Comparison of ENCODE assay signal across 1 cellular context in the genomic region with DNA sequence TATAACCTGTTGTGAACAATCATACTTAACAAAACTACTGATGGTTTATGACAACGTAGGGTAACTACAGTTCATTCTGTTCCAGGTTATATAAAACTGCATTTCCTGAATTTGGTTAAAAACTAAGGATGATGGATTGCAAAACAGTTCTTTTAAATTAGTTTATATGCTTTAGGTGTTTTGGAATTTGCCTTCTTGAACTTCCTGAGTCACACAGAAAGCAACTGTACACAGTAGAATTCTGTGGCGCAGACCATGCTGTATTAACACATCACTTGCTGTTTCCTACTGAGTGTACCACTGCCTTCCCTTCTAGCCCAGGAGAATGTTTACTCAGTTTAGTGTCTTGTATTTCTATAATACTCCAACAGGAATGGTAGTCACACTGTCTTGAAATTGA.
TF ChIP-seq lines count a peak whose summit lies in the region.

No MANE protein-coding gene starts in this region.

TF ChIP-seq in SK-N-SH, 30 proteins besides CTCF, POLR2A, EP300 and RAD21 (continued from another document):
- TF ChIP-seq NRF1 (IDR thresholded peaks at IDR 0.05; ENCODE audit: low read depth, low read length) (no peak), NFIC (IDR thresholded peaks at IDR 0.05; ENCODE audit: borderline replicate concordance) (no peak), EZH2phosphoT487 (IDR thresholded peaks at IDR 0.05; ENCODE audit: borderline replicate concordance, low read depth) (no peak), YY1 (IDR thresholded peaks at IDR 0.05; ENCODE audit: low read depth) (no peak), JUND (IDR thresholded peaks at IDR 0.05) (no peak), FOSL2 (IDR thresholded peaks at IDR 0.05; ENCODE audit: borderline replicate concordance, low read depth) (no peak), POLR2AphosphoS5 (IDR thresholded peaks at IDR 0.05; ENCODE audit: low read depth, low read length) (no peak), TAF1 (IDR thresholded peaks at IDR 0.05; ENCODE audit: borderline replicate concordance, low read depth, low read length) (no peak)
- TF ChIP-seq, protein P1, sequence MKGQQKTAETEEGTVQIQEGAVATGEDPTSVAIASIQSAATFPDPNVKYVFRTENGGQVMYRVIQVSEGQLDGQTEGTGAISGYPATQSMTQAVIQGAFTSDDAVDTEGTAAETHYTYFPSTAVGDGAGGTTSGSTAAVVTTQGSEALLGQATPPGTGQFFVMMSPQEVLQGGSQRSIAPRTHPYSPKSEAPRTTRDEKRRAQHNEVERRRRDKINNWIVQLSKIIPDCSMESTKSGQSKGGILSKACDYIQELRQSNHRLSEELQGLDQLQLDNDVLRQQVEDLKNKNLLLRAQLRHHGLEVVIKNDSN (IDR thresholded peaks at IDR 0.05; ENCODE audit: borderline replicate concordance, low read depth), result no peak
- TF ChIP-seq, protein P2, sequence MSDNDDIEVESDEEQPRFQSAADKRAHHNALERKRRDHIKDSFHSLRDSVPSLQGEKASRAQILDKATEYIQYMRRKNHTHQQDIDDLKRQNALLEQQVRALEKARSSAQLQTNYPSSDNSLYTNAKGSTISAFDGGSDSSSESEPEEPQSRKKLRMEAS (IDR thresholded peaks at IDR 0.05; ENCODE audit: low read depth), result no peak
- TF ChIP-seq, protein P3, sequence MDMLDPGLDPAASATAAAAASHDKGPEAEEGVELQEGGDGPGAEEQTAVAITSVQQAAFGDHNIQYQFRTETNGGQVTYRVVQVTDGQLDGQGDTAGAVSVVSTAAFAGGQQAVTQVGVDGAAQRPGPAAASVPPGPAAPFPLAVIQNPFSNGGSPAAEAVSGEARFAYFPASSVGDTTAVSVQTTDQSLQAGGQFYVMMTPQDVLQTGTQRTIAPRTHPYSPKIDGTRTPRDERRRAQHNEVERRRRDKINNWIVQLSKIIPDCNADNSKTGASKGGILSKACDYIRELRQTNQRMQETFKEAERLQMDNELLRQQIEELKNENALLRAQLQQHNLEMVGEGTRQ (IDR thresholded peaks at IDR 0.05; ENCODE audit: borderline replicate concordance, low read depth, low read length), result no peak
